ENCODE assay signal across 19 cellular contexts in genomic region chr3:194283218-194284006, GRCh38.
DNase-seq lines count a peak whose midpoint lies in the region; ATAC-seq and TF ChIP-seq lines count a peak whose summit lies in the region.
"Had no signal": no experiment of that assay in that cellular context is flagged by ENCODE, and none has a peak within 500 bp of the region (broad histone marks: within the 10 kb centered on the region; RNA-seq: fewer than 3 reads in every experiment).

No MANE protein-coding gene starts in this region.

- H3K27me3 Mint-ChIP-seq in naive thymus-derived CD8-positive, alpha-beta T cell, result peaks cover 2 to 13% (median 11%) of the 10 kb centered on the region in 5 donors

- intact Hi-C loops in left ventricle myocardium inferior (cut with micrococcal nuclease), result no loop called here
- intact Hi-C loops in sigmoid colon (cut with DNase I), result no loop called here

- TF ChIP-seq CTCF in left ventricle myocardium inferior (IDR thresholded peaks at IDR 0.05; ENCODE audit: borderline replicate concordance) (no peak), sigmoid colon (IDR thresholded peaks at IDR 0.05) (no peak)

- H3K36me3 Mint-ChIP-seq in naive thymus-derived CD8-positive, alpha-beta T cell, result no peaks in the 10 kb centered on the region
- H3K36me3 Mint-ChIP-seq: activated naive CD4-positive, alpha-beta T cell treated with anti-CD3 and anti-CD28 coated beads, Interleukin-2, amount 50 U/mL, for 72 hours; brain; stimulated activated naive B cell treated with anti-CD40 and anti-IgM and Interleukin-4, amounts not matched to agents 10 μg/mL and 1 μg/mL and 100 μg/mL, for 72 hours had no signal

- POLR2A ChIA-PET in naive thymus-derived CD8-positive, alpha-beta T cell (lab: Charles Lee), result no interaction called here

- H3K4me1 ChIP-seq in left ventricle myocardium inferior (peaks cover 26% of the 10 kb centered on the region), sigmoid colon (peaks cover 0 to 35% (median 26%) of the 10 kb centered on the region in 4 donors)

- H3K4me3 ChIP-seq in left ventricle myocardium inferior (no peak overlapping the region), sigmoid colon (no peak overlapping the region)
- H3K4me3 ChIP-seq: psoas muscle had no signal

- H3K36me3 ChIP-seq in left ventricle myocardium inferior, result no peaks in the 10 kb centered on the region
- H3K36me3 ChIP-seq in sigmoid colon, result no peaks in the 10 kb centered on the region

- in situ Hi-C loops in ACHN (cut with HindIII; ENCODE audit: low pct_ligation_motif_present, low pct_unique_long_range_greater_than_20kb, low sequenced_read_pairs), result no loop called here

- peaks cover 28% of the 10 kb centered on the region for H3K27me3 ChIP-seq in left ventricle myocardium inferior (ENCODE audit: low read depth)
- no peaks in the 10 kb centered on the region for H3K27me3 ChIP-seq in sigmoid colon

- H3K9me3 ChIP-seq in left ventricle myocardium inferior (replicated peaks), result no peaks in the 10 kb centered on the region
- H3K9me3 ChIP-seq in sigmoid colon, result no peaks in the 10 kb centered on the region
- H3K9me3 ChIP-seq: psoas muscle, SK-N-SH had no signal

- H3K9me3 Mint-ChIP-seq in naive thymus-derived CD8-positive, alpha-beta T cell, result no peaks in the 10 kb centered on the region
- H3K9me3 Mint-ChIP-seq: activated CD4-positive, alpha-beta T cell treated with anti-CD3 and anti-CD28 coated beads, Interleukin-2, amount 10 ng/mL, durations not matched to agents 7 days and 5 days; activated naive CD4-positive, alpha-beta T cell treated with anti-CD3 and anti-CD28 coated beads, Interleukin-2, amount 50 U/mL, for 72 hours; stimulated activated naive B cell treated with anti-CD40 and anti-IgM and Interleukin-4, amounts not matched to agents 10 μg/mL and 1 μg/mL and 100 μg/mL, for 72 hours had no signal

- DNase-seq in GM03348 (ENCODE audit: low spot score), result peak; percentile 82
- DNase-seq in ecto neural progenitor cell (ENCODE audit: low spot score), result peak; percentile 28
- DNase-seq in left ventricle myocardium inferior, result no peak
- DNase-seq in sigmoid colon, result peak; percentile 59
- DNase-seq in ACHN, result no peak
- no peak for DNase-seq in NCI-H2196 treated with DMSO at 0.1 percent for 48 hours (lab: John Stamatoyannopoulos, UW; ENCODE audit: unreplicated experiment)
- DNase-seq in naive thymus-derived CD8-positive, alpha-beta T cell, result no peak
- DNase-seq in hippocampal formation (lab: John Stamatoyannopoulos, UW), result no peak
- DNase-seq: activated CD4-positive, alpha-beta T cell treated with anti-CD3 and anti-CD28 coated beads, Interleukin-2, amount 10 ng/mL, durations not matched to agents 7 days and 5 days; dermis blood vessel endothelial cell; DND-41; erythroblast; GOT3; left colon; stimulated activated naive B cell treated with anti-CD40 and anti-IgM and Interleukin-4, amounts not matched to agents 10 μg/mL and 1 μg/mL and 100 μg/mL, for 72 hours had no signal

- no peak for TF ChIP-seq POLR2A in sigmoid colon (IDR thresholded peaks at IDR 0.05)

- WGBS in sigmoid colon, 2 donors, result 79 to 84% methylated on average over 12 of the region's 12 CpGs

- TF ChIP-seq EP300 in sigmoid colon (IDR thresholded peaks at IDR 0.05), result no peak

- peak overlapping the region; percentile 14 for H3K27ac ChIP-seq in left ventricle myocardium inferior (replicated peaks)
- no peak overlapping the region for H3K27ac ChIP-seq in sigmoid colon
- H3K27ac ChIP-seq: psoas muscle had no signal

- H3K4me1 Mint-ChIP-seq in naive thymus-derived CD8-positive, alpha-beta T cell, result peaks cover 0 to 12% (median 3%) of the 10 kb centered on the region in 4 donors
- H3K4me1 Mint-ChIP-seq: activated CD4-positive, alpha-beta T cell treated with anti-CD3 and anti-CD28 coated beads, Interleukin-2, amount 10 ng/mL, durations not matched to agents 7 days and 5 days; stimulated activated naive B cell treated with anti-CD40 and anti-IgM and Interleukin-4, amounts not matched to agents 10 μg/mL and 1 μg/mL and 100 μg/mL, for 72 hours had no signal

- no peak overlapping the region for H3K4me3 Mint-ChIP-seq in naive thymus-derived CD8-positive, alpha-beta T cell
- H3K4me3 Mint-ChIP-seq: activated CD4-positive, alpha-beta T cell treated with anti-CD3 and anti-CD28 coated beads, Interleukin-2, amount 10 ng/mL, durations not matched to agents 7 days and 5 days; brain; stimulated activated naive B cell treated with anti-CD40 and anti-IgM and Interleukin-4, amounts not matched to agents 10 μg/mL and 1 μg/mL and 100 μg/mL, for 72 hours had no signal

- H3K27ac Mint-ChIP-seq in naive thymus-derived CD8-positive, alpha-beta T cell, result no peak overlapping the region
- H3K27ac Mint-ChIP-seq: activated CD4-positive, alpha-beta T cell treated with anti-CD3 and anti-CD28 coated beads, Interleukin-2, amount 10 ng/mL, durations not matched to agents 7 days and 5 days; activated naive CD4-positive, alpha-beta T cell treated with anti-CD3 and anti-CD28 coated beads, Interleukin-2, amount 50 U/mL, for 72 hours; stimulated activated naive B cell treated with anti-CD40 and anti-IgM and Interleukin-4, amounts not matched to agents 10 μg/mL and 1 μg/mL and 100 μg/mL, for 72 hours had no signal

- ATAC-seq in naive thymus-derived CD8-positive, alpha-beta T cell, result no peak
- ATAC-seq: activated naive CD4-positive, alpha-beta T cell treated with anti-CD3 and anti-CD28 coated beads, Interleukin-2, amount 50 U/mL, for 72 hours; left colon; stimulated activated naive B cell treated with anti-CD40 and anti-IgM and Interleukin-4, amounts not matched to agents 10 μg/mL and 1 μg/mL and 100 μg/mL, for 72 hours had no signal

Comparison
In these comparisons a context has a peak if more than half of its experiments do, and no peak if none do; other contexts are left out.
1. DNase-seq: peak in GM03348 (single experiment), ecto neural progenitor cell (single experiment) and sigmoid colon (single experiment); none in left ventricle myocardium inferior (single experiment), ACHN (single experiment), NCI-H2196 treated with DMSO at 0.1 percent for 48 hours (single experiment), naive thymus-derived CD8-positive, alpha-beta T cell (0 of 10) and hippocampal formation (0 of 2).